Comparison of ENCODE assay signal across 2 cellular contexts in genomic region chr14:55383541-55384140, GRCh38.
TF ChIP-seq lines count a peak whose summit lies in the region.

No MANE protein-coding gene starts in this region.

TF ChIP-seq in IMR-90, 13 proteins besides CTCF, POLR2A, EP300 and RAD21:
- TF ChIP-seq CHD1 (IDR thresholded peaks at IDR 0.05; ENCODE audit: low read depth, low read length) (no peak), SMC3 (IDR thresholded peaks at IDR 0.05; ENCODE audit: low read depth, low read length) (no peak), NFE2L2 (IDR thresholded peaks at IDR 0.05; ENCODE audit: low read depth, low read length) (no peak), RCOR1 (IDR thresholded peaks at IDR 0.05; ENCODE audit: insufficient replicate concordance, low read length) (no peak), MAZ (IDR thresholded peaks at IDR 0.05; ENCODE audit: borderline replicate concordance, low read depth, low read length) (no peak), USF2 (IDR thresholded peaks at IDR 0.05; ENCODE audit: low read depth, low read length) (no peak), ELK1 (IDR thresholded peaks at IDR 0.05; ENCODE audit: borderline replicate concordance, low read depth, low read length) (no peak), RFX5 (IDR thresholded peaks at IDR 0.05; ENCODE audit: low read depth, low read length) (no peak)

TF ChIP-seq in K562, 482 proteins besides CTCF, POLR2A, EP300 and RAD21 (continues in another document):
- TF ChIP-seq SMARCA4 (IDR thresholded peaks at IDR 0.05) (peak; percentile 97), SAFB (IDR thresholded peaks at IDR 0.05; ENCODE audit: borderline replicate concordance, low read depth, low read length) (no peak), ZNF79 (CRISPR knock-in tag; IDR thresholded peaks at IDR 0.05; ENCODE audit: low read depth) (no peak), FOXO4 (CRISPR knock-in tag; IDR thresholded peaks at IDR 0.05) (no peak), PML (IDR thresholded peaks at IDR 0.05; ENCODE audit: low read length) (peak; percentile 95), KLF10 (CRISPR knock-in tag; IDR thresholded peaks at IDR 0.05) (no peak), JUNB (CRISPR knock-in tag; conservative IDR thresholded peaks at IDR 0.05) (no peak), MYBL2 (IDR thresholded peaks at IDR 0.05; ENCODE audit: low read depth) (no peak), MYBL2 (CRISPR knock-in tag; IDR thresholded peaks at IDR 0.05; ENCODE audit: borderline replicate concordance) (no peak), FOXJ2 (tag; IDR thresholded peaks at IDR 0.05) (peak; percentile 60; the same call in 1 of the 2 replicates), ZNF449 (CRISPR knock-in tag; IDR thresholded peaks at IDR 0.05) (no peak), SETDB1 (IDR thresholded peaks at IDR 0.05; ENCODE audit: low read length) (no peak), SFPQ (IDR thresholded peaks at IDR 0.05; ENCODE audit: low read depth, low read length) (no peak), MAFG (tag; conservative IDR thresholded peaks at IDR 0.05) (0 out of 2 replicates have a peak, but pooled peaks have one; percentile 20), KDM2B (CRISPR knock-in tag; IDR thresholded peaks at IDR 0.05) (no peak), JUN (IDR thresholded peaks at IDR 0.05; ENCODE audit: borderline replicate concordance, low read depth, low read length) (no peak), JUN (CRISPR knock-in tag; IDR thresholded peaks at IDR 0.05; ENCODE audit: borderline replicate concordance) (no peak), ZNF586 (CRISPR knock-in tag; conservative IDR thresholded peaks at IDR 0.05) (no peak), ZNF140 (CRISPR knock-in tag; IDR thresholded peaks at IDR 0.05) (no peak), ZBTB2 (IDR thresholded peaks at IDR 0.05) (peak; percentile 36; the same call in 1 of the 2 replicates), ELK3 (CRISPR knock-in tag; IDR thresholded peaks at IDR 0.05) (no peak), CBX8 (IDR thresholded peaks at IDR 0.05; ENCODE audit: borderline replicate concordance, extremely low read depth, low read depth, low read length, poor library complexity, severe bottlenecking) (no peak), CBX3 (IDR thresholded peaks at IDR 0.05; ENCODE audit: borderline replicate concordance in 1 of 2, low read length in 2 of 2) (peak in 1 of 2 experiments; percentile 80; a peak in 2 of 3 replicates), PREB (CRISPR knock-in tag; IDR thresholded peaks at IDR 0.05) (no peak), LEF1 (IDR thresholded peaks at IDR 0.05) (peak; percentile 83; the same call in 1 of the 2 replicates), FOXK2 (conservative IDR thresholded peaks at IDR 0.05 in 1 of 2, IDR thresholded peaks at IDR 0.05 in 1 of 2; ENCODE audit: low read depth in 2 of 2) (no peak), AFF1 (IDR thresholded peaks at IDR 0.05; ENCODE audit: low read depth in 1 of 2, partially characterized antibody in 2 of 2) (no peak), NR2C2 (CRISPR knock-in tag; IDR thresholded peaks at IDR 0.05) (no peak), NR2C2 (tag; IDR thresholded peaks at IDR 0.05) (no peak), ZNF274 (IDR thresholded peaks at IDR 0.05; ENCODE audit: borderline replicate concordance, low read depth, low read length) (no peak), KLF16 (IDR thresholded peaks at IDR 0.05) (peak; percentile 94), MAFK (IDR thresholded peaks at IDR 0.05; ENCODE audit: low read length) (no peak), E2F3 (CRISPR knock-in tag; IDR thresholded peaks at IDR 0.05) (no peak), OTX1 (CRISPR knock-in tag; IDR thresholded peaks at IDR 0.05) (no peak), DLX4 (CRISPR knock-in tag; IDR thresholded peaks at IDR 0.05) (no peak), RNF219 (CRISPR knock-in tag; IDR thresholded peaks at IDR 0.05) (no peak), TAL1 (IDR thresholded peaks at IDR 0.05) (peak; percentile 95), SMAD4 (CRISPR knock-in tag; conservative IDR thresholded peaks at IDR 0.05) (peak; percentile 80), MTF1 (CRISPR knock-in tag; IDR thresholded peaks at IDR 0.05; ENCODE audit: borderline replicate concordance) (no peak), EZH2 (IDR thresholded peaks at IDR 0.05; ENCODE audit: borderline replicate concordance, low read depth, low read length) (no peak), CGGBP1 (CRISPR knock-in tag; IDR thresholded peaks at IDR 0.05) (no peak), BMI1 (IDR thresholded peaks at IDR 0.05; ENCODE audit: low read length) (no peak), CREB1 (IDR thresholded peaks at IDR 0.05) (peak; percentile 59), CREB1 (CRISPR knock-in tag; IDR thresholded peaks at IDR 0.05) (no peak), ZNF431 (CRISPR knock-in tag; IDR thresholded peaks at IDR 0.05) (no peak), FOXM1 (IDR thresholded peaks at IDR 0.05; ENCODE audit: low read depth) (peak; percentile 88), FOXM1 (CRISPR knock-in tag; IDR thresholded peaks at IDR 0.05; ENCODE audit: low read depth) (no peak), ETS2 (tag; IDR thresholded peaks at IDR 0.05; ENCODE audit: borderline replicate concordance, poor library complexity, severe bottlenecking) (no peak)
